8 cellular contexts compared by ENCODE assay signal in the genomic region with DNA sequence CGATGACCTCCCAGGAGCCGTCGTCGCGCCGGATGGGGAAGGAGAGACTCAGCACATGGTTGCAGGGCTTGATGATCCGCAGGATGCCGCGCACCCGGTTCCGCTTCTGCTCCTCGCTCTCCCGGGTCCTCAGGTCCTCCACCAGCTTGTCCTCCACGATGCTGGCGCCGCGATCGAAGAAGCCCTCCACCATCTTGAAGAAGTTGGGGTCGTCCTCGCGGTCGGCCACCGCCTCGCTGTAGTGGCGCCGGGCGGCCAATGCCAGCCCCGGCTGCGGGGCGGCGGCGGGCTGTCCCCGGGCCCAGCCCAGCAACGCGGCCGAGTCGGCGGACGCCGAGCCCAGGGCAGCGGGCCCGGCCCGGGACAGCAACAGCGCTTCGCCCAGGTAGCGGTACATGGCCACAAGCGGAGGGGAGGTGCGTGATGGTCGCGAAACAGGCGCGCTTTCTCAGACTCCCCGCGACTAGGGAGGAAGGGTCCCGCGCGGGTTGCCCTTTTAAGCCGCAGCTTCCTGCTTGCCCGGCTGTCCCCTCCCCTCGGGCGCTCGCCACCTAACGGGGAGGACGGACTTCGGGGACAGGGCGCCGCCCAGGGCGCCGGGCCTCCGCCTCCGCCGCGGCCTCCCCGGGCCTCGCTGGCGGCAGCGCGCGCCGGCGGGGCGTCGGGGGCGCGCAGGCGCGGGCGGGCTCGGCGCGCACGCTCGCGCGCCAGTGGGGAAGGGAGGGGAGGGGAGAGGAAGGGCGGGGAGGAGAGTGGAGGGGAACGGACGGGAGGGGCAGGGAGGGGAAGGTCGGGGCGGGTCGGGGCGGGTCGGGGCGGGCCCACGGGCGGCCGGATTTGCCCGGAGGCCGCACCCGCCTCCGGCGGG. TPM values are rescaled to one million over a fixed set of nuclear protein-coding genes. Genes with fewer than 3 reads are reported as not detected.
DNase-seq lines count a peak whose midpoint lies in the region; ATAC-seq, FAIRE-seq and TF ChIP-seq lines count a peak whose summit lies in the region.

A gene (minus strand): TSS at position 471 of the 868 bp plus-strand sequence. CDS start 74 bp downstream, at position 397.
A gene with protein sequence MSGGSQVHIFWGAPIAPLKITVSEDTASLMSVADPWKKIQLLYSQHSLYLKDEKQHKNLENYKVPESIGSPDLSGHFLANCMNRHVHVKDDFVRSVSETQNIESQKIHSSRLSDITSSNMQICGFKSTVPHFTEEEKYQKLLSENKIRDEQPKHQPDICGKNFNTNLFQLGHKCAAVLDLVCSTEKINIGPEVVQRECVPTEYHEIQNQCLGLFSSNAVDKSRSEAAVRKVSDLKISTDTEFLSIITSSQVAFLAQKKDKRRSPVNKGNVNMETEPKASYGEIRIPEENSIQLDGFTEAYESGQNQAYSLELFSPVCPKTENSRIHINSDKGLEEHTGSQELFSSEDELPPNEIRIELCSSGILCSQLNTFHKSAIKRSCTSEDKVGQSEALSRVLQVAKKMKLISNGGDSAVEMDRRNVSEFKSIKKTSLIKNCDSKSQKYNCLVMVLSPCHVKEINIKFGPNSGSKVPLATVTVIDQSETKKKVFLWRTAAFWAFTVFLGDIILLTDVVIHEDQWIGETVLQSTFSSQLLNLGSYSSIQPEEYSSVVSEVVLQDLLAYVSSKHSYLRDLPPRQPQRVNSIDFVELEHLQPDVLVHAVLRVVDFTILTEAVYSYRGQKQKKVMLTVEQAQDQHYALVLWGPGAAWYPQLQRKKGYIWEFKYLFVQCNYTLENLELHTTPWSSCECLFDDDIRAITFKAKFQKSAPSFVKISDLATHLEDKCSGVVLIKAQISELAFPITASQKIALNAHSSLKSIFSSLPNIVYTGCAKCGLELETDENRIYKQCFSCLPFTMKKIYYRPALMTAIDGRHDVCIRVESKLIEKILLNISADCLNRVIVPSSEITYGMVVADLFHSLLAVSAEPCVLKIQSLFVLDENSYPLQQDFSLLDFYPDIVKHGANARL (plus strand): TSS at position 834 of the 868 bp plus-strand sequence. CDS start 56,149 bp downstream, outside the sequence.

- 0 to 1% methylated on average over 46 to 108 of the region's 112 CpGs for WGBS in lung, 2 donors

- H3K27ac ChIP-seq in lung (ENCODE audit: low read depth in 1 of 2, low read length in 1 of 2), result peak within 1 kb of the TSS; percentile 98 to 100

- peaks cover 44% of the 10 kb centered on the region for H3K4me1 Mint-ChIP-seq in activated CD8-positive, alpha-beta T cell treated with anti-CD3 and anti-CD28 coated beads, Interleukin-2, amount 10 ng/mL, durations not matched to agents 7 days and 5 days (ENCODE audit: low read depth)

- no peaks in the 10 kb centered on the region for H3K27me3 Mint-ChIP-seq in activated CD8-positive, alpha-beta T cell treated with anti-CD3 and anti-CD28 coated beads, Interleukin-2, amount 10 ng/mL, durations not matched to agents 7 days and 5 days (ENCODE audit: low read depth)

- H3K27me3 ChIP-seq in lung (ENCODE audit: control insufficient read depth, insufficient read depth), result no peaks in the 10 kb centered on the region

- peak; percentile 67 for ATAC-seq in HG03442 (IDR thresholded peaks at IDR 0.05; ENCODE audit: unreplicated experiment)
- peak; percentile 75 for ATAC-seq in activated CD8-positive, alpha-beta T cell treated with anti-CD3 and anti-CD28 coated beads, Interleukin-2, amount 10 ng/mL, durations not matched to agents 7 days and 5 days
- ATAC-seq in lung (ENCODE audit: insufficient read depth, low FRiP score), result peak; percentile 85

- CTCF ChIA-PET in activated CD8-positive, alpha-beta T cell treated with anti-CD3 and anti-CD28 coated beads, Interleukin-2, amount 10 ng/mL, durations not matched to agents 7 days and 5 days (lab: Charles Lee), result interaction anchor here (1.2 to 1.3 kb wide), 2 partner anchors 155 to 410 kb away, joined by 3 to 6 read pairs; a partner anchor contains a TSS

- DNase-seq in C1 segment of cervical spinal cord (lab: John Stamatoyannopoulos, UW), result peak in 13 of 14 donors; percentile 76 to 97 (median 90)
- DNase-seq in GM19239 (ENCODE audit: insufficient read length, low spot score), result peak; percentile 77
- DNase-seq in NCI-H774 (lab: John Stamatoyannopoulos, UW), result peak; percentile 68
- peak; percentile 93 for DNase-seq in activated CD8-positive, alpha-beta T cell treated with anti-CD3 and anti-CD28 coated beads, Interleukin-2, amount 10 ng/mL, durations not matched to agents 7 days and 5 days
- peak; percentile 76 for DNase-seq in effector CD4-positive, alpha-beta T cell
- peak; percentile 94 for DNase-seq in lung (ENCODE audit: low spot score)
- DNase-seq in stimulated activated CD4-positive, alpha-beta T cell treated with anti-CD3 and anti-CD28 coated beads, TNF-alpha, amount 100 ng/mL, for 48 hours (ENCODE audit: low read depth in 3 of 3), result peak; percentile 79 to 87 (median 81)

- H3K9me3 Mint-ChIP-seq in activated CD8-positive, alpha-beta T cell treated with anti-CD3 and anti-CD28 coated beads, Interleukin-2, amount 10 ng/mL, durations not matched to agents 7 days and 5 days (ENCODE audit: insufficient read depth), result no peaks in the 10 kb centered on the region

- no peaks in the 10 kb centered on the region for H3K9me3 ChIP-seq in lung (ENCODE audit: control insufficient read depth in 2 of 2, insufficient read depth in 1 of 2, low read length in 1 of 2)

- peak; percentile 79 for FAIRE-seq in GM19239 (lab: Jason Lieb, UNC)

- H3K4me3 ChIP-seq in lung, result peak within 1 kb of the TSS; percentile 66

- peaks cover 5 to 20% of the 10 kb centered on the region in 2 donors for H3K4me1 ChIP-seq in lung (ENCODE audit: control insufficient read depth in 2 of 2, insufficient read depth in 2 of 2, low read length in 2 of 2)

- POLR2A ChIA-PET in activated CD8-positive, alpha-beta T cell treated with anti-CD3 and anti-CD28 coated beads, Interleukin-2, amount 10 ng/mL, durations not matched to agents 7 days and 5 days (lab: Charles Lee), result interaction anchor here (1.6 kb wide), 2 partner anchors 9 kb away, joined by 5 read pairs; no protein-coding TSS in a partner anchor

- peaks cover 0 to 2% of the 10 kb centered on the region in 2 donors for H3K36me3 ChIP-seq in lung (ENCODE audit: control insufficient read depth in 2 of 2, insufficient read depth in 2 of 2, low read length in 2 of 2)

- peak within 1 kb of the TSS; percentile 98 for H3K27ac Mint-ChIP-seq in activated CD8-positive, alpha-beta T cell treated with anti-CD3 and anti-CD28 coated beads, Interleukin-2, amount 10 ng/mL, durations not matched to agents 7 days and 5 days

- peaks cover 46% of the 10 kb centered on the region for H3K36me3 Mint-ChIP-seq in activated CD8-positive, alpha-beta T cell treated with anti-CD3 and anti-CD28 coated beads, Interleukin-2, amount 10 ng/mL, durations not matched to agents 7 days and 5 days (ENCODE audit: low read depth)

- H3K4me3 Mint-ChIP-seq in activated CD8-positive, alpha-beta T cell treated with anti-CD3 and anti-CD28 coated beads, Interleukin-2, amount 10 ng/mL, durations not matched to agents 7 days and 5 days, result peak within 1 kb of the TSS; percentile 92

- no peak for TF ChIP-seq CTCF in lung (IDR thresholded peaks at IDR 0.05; ENCODE audit: control extremely low read depth, extremely low read depth)

RNA-seq across cellular contexts. Expression of the first gene that starts in this region (rescaled TPM):
- total RNA-seq in activated CD8-positive, alpha-beta T cell treated with anti-CD3 and anti-CD28 coated beads, Interleukin-2, amount 10 ng/mL, durations not matched to agents 7 days and 5 days, result 10 to 100 TPM; 94.7 to 99.6 TPM
- total RNA-seq in lung, result 100 to 1,000 TPM; 124 to 133 TPM
- polyA plus RNA-seq in lung, result 10 to 100 TPM; 52.7 to 69.0 TPM

RNA-seq across cellular contexts. Expression of the second gene that starts in this region (rescaled TPM):
- total RNA-seq in activated CD8-positive, alpha-beta T cell treated with anti-CD3 and anti-CD28 coated beads, Interleukin-2, amount 10 ng/mL, durations not matched to agents 7 days and 5 days, result 10 to 100 TPM; 34.2 to 36.8 TPM
- 10 to 100 TPM; 26.2 to 34.5 TPM for total RNA-seq in lung
- polyA plus RNA-seq in lung, result 10 to 100 TPM; 12.8 to 16.0 TPM

Comparison
In these comparisons a context has a peak if more than half of its experiments do, and no peak if none do; other contexts are left out.
1. Peak in every context shown above with its lines: DNase-seq, ATAC-seq, H3K4me3 ChIP-seq and H3K27ac ChIP-seq.